Comparison of ENCODE assay signal across 8 cellular contexts in genomic region chr16:81737885-81738536, GRCh38.
DNase-seq lines count a peak whose midpoint lies in the region; ATAC-seq and TF ChIP-seq lines count a peak whose summit lies in the region.

No MANE protein-coding gene starts in this region.

- H3K27ac Mint-ChIP-seq in central memory CD8-positive, alpha-beta T cell (ENCODE audit: low read depth) = no peak overlapping the region

- TF ChIP-seq CTCF in AG04449 (IDR thresholded peaks at IDR 0.05; ENCODE audit: insufficient read depth, low read length, missing control alignments) = peak; percentile 82

- peaks cover 8% of the 10 kb centered on the region for H3K4me1 Mint-ChIP-seq in central memory CD8-positive, alpha-beta T cell

- H3K9me3 Mint-ChIP-seq in central memory CD8-positive, alpha-beta T cell = no peaks in the 10 kb centered on the region

- H3K4me3 Mint-ChIP-seq in central memory CD8-positive, alpha-beta T cell = peak overlapping the region; percentile 16

- CTCF ChIA-PET in AG04449 (lab: Yijun Ruan, JAX) = interaction anchor here (0.6 to 8.6 kb wide), 22 partner anchors 13 to 707 kb away, joined by 3 to 117 read pairs (median 4); partner anchors contain the start of gene ATMIN

- peak overlapping the region; percentile 43 for H3K4me3 ChIP-seq in AG04449 (ENCODE audit: low read depth, low read length)

- ATAC-seq in GM18870 (IDR thresholded peaks at IDR 0.05; ENCODE audit: unreplicated experiment) = peak; percentile 45
- ATAC-seq in HG03135 (IDR thresholded peaks at IDR 0.05; ENCODE audit: unreplicated experiment) = peak; percentile 56
- ATAC-seq in central memory CD8-positive, alpha-beta T cell (replicated peaks; ENCODE audit: extremely low read depth, poor library complexity, severe bottlenecking) = peak; percentile 94

- no peaks in the 10 kb centered on the region for H3K36me3 Mint-ChIP-seq in central memory CD8-positive, alpha-beta T cell (ENCODE audit: insufficient read depth)

- POLR2A ChIA-PET in AG04449 (lab: Yijun Ruan, JAX) = no interaction called here

- no peaks in the 10 kb centered on the region for H3K27me3 Mint-ChIP-seq in central memory CD8-positive, alpha-beta T cell

- DNase-seq in AG04449 (ENCODE audit: low read depth, low spot score) (no peak), NCI-H2227 (lab: John Stamatoyannopoulos, UW; ENCODE audit: unreplicated experiment) (peak; percentile 85), left kidney (ENCODE audit: low read depth, low spot score) (peak; percentile 93)
- peak; percentile 70 for DNase-seq in activated CD4-positive, CD25-positive, alpha-beta regulatory T cell treated with anti-CD3 and anti-CD28 coated beads, Interleukin-2, amount 50 U/mL, for 16 hours (ENCODE audit: low read depth, low spot score)
- DNase-seq in central memory CD8-positive, alpha-beta T cell (ENCODE audit: low spot score in 2 of 2) = peak; percentile 77 to 86
- peak; percentile 84 for DNase-seq in stimulated activated CD4-positive, alpha-beta T cell treated with anti-CD3 and anti-CD28 coated beads, Interleukin-1b, Interleukin-23, amount 100 ng/mL, for 48 hours
